Comparison of ENCODE assay signal across 22 cellular contexts in genomic region chr21:37223804-37224345, GRCh38. TPM values are rescaled to one million over a fixed set of nuclear protein-coding genes. Genes with fewer than 3 reads are reported as not detected.
DNase-seq lines count a peak whose midpoint lies in the region; ATAC-seq, FAIRE-seq and TF ChIP-seq lines count a peak whose summit lies in the region.
"Had no signal": no experiment of that assay in that cellular context is flagged by ENCODE, and none has a peak within 500 bp of the region (broad histone marks: within the 10 kb centered on the region; RNA-seq: fewer than 3 reads in every experiment).

No MANE protein-coding gene starts in this region.

- no peak for FAIRE-seq in HepG2 (lab: Jason Lieb, UNC)
- FAIRE-seq: HTR-8/SVneo, TTC549 had no signal

- H3K4me3 ChIP-seq in HepG2 (replicated peaks in 1 of 3; ENCODE audit: insufficient read depth in 1 of 3, low read depth in 2 of 3, low read length in 3 of 3) = no peak overlapping the region
- H3K4me3 ChIP-seq in right lobe of liver = no peak overlapping the region
- H3K4me3 ChIP-seq in PC-9 = no peak overlapping the region
- no peak overlapping the region for H3K4me3 ChIP-seq in mammary epithelial cell (replicated peaks in 1 of 3; ENCODE audit: insufficient read depth in 1 of 3, low read depth in 2 of 3, low read length in 3 of 3)
- H3K4me3 ChIP-seq in testis = no peak overlapping the region
- no peak overlapping the region for H3K4me3 ChIP-seq in osteoblast (ENCODE audit: insufficient read depth, low read length)
- H3K4me3 ChIP-seq: body of pancreas, left lung, smooth muscle cell had no signal

- TF ChIP-seq RAD21 in HepG2 (CRISPR knock-in tag; IDR thresholded peaks at IDR 0.05) = no peak

- WGBS in HepG2 (ENCODE audit: low lambda C conversion rate) = 94% methylated on average over 2 of the region's 2 CpGs
- WGBS in right lobe of liver (ENCODE audit: insufficient coverage, low coverage, low lambda C conversion rate, missing lambda C conversion rate) = no CpG with 5 or more reads among the region's 2 CpGs
- WGBS in mammary epithelial cell (ENCODE audit: low coverage, missing lambda C conversion rate) = 96% methylated on average over 2 of the region's 2 CpGs
- 89 to 93% methylated on average over 2 of the region's 2 CpGs for WGBS in testis, 2 donors

- H3K4me1 ChIP-seq in HepG2 (ENCODE audit: insufficient read depth, low read length) = peaks cover 21% of the 10 kb centered on the region
- H3K4me1 ChIP-seq in right lobe of liver = no peaks in the 10 kb centered on the region
- H3K4me1 ChIP-seq in PC-9 (replicated peaks; ENCODE audit: insufficient read depth) = no peaks in the 10 kb centered on the region
- peaks cover 6% of the 10 kb centered on the region for H3K4me1 ChIP-seq in mammary epithelial cell (ENCODE audit: insufficient read depth, low read length)
- peaks cover 4% of the 10 kb centered on the region for H3K4me1 ChIP-seq in testis
- H3K4me1 ChIP-seq in osteoblast (ENCODE audit: insufficient read depth, low read length) = peaks cover 13% of the 10 kb centered on the region

- H3K9me2 ChIP-seq in PC-9 (ENCODE audit: insufficient read depth) = no peaks in the 10 kb centered on the region

- dilution Hi-C loops in mammary epithelial cell (cut with HindIII; ENCODE audit: low sequenced_read_pairs) = no loop called here

- no peak for TF ChIP-seq EP300 in HepG2 (IDR thresholded peaks at IDR 0.05; ENCODE audit: low read depth in 2 of 2, low read length in 2 of 2)
- no peak for TF ChIP-seq EP300 in HepG2 (CRISPR knock-in tag; IDR thresholded peaks at IDR 0.05; ENCODE audit: borderline replicate concordance)

- H3K79me2 ChIP-seq in HepG2 (ENCODE audit: insufficient read depth, low read length) (peaks cover 33% of the 10 kb centered on the region), PC-9 (ENCODE audit: low read depth) (no peaks in the 10 kb centered on the region), mammary epithelial cell (ENCODE audit: insufficient read depth, low read length) (no peaks in the 10 kb centered on the region), osteoblast (ENCODE audit: insufficient read depth, low read length) (peaks cover 2% of the 10 kb centered on the region)

- CTCF ChIA-PET in HepG2 (lab: Yijun Ruan, JAX; ENCODE audit: low intra/inter-chr PET ratio, low total read pairs) (no interaction called here), PC-9 (lab: Charles Lee) (no interaction called here), mammary epithelial cell (lab: Charles Lee; ENCODE audit: low non-redundant PET) (no interaction called here)

- no peak overlapping the region for H2AFZ ChIP-seq in HepG2 (ENCODE audit: low read length)
- no peak overlapping the region for H2AFZ ChIP-seq in PC-9
- no peak overlapping the region for H2AFZ ChIP-seq in mammary epithelial cell (ENCODE audit: low read depth, low read length)
- no peak overlapping the region for H2AFZ ChIP-seq in osteoblast (ENCODE audit: low read length)

- H3F3A ChIP-seq in PC-9 (ENCODE audit: insufficient read depth, low read depth) = no peaks in the 10 kb centered on the region

- H3K27ac ChIP-seq in HepG2 (ENCODE audit: extremely low read length, insufficient read depth, low read length) = no peak overlapping the region
- no peak overlapping the region for H3K27ac ChIP-seq in right lobe of liver
- no peak overlapping the region for H3K27ac ChIP-seq in PC-9
- H3K27ac ChIP-seq in mammary epithelial cell (ENCODE audit: insufficient read depth, low read depth, low read length) = no peak overlapping the region
- no peak overlapping the region for H3K27ac ChIP-seq in testis
- H3K27ac ChIP-seq in osteoblast (ENCODE audit: low read depth, low read length) = no peak overlapping the region
- H3K27ac ChIP-seq: body of pancreas, left lung had no signal

- ATAC-seq in HepG2 = no peak
- ATAC-seq in right lobe of liver = no peak
- no peak for ATAC-seq in HG03460 (IDR thresholded peaks at IDR 0.05; ENCODE audit: unreplicated experiment)
- ATAC-seq in GM18520 (IDR thresholded peaks at IDR 0.05; ENCODE audit: unreplicated experiment) = no peak
- ATAC-seq: activated CD4-positive, alpha-beta T cell treated with anti-CD3 and anti-CD28 coated beads for 36 hours; body of pancreas; left lung; Right ventricle myocardium inferior had no signal

- BruUV-seq in HepG2 (replicated peaks; lab: Mats Ljungman, UMichigan) = no TSS peak
- BruUV-seq in PC-9 (replicated peaks; lab: Mats Ljungman, UMichigan) = TSS peak; percentile 3
- TSS peak; percentile 54 for BruUV-seq in mammary epithelial cell (replicated peaks; lab: Mats Ljungman, UMichigan)

- POLR2A ChIA-PET in HepG2 (lab: Yijun Ruan, JAX) (no interaction called here), PC-9 (lab: Charles Lee; ENCODE audit: unreplicated experiment) (no interaction called here)

- TF ChIP-seq CTCF in HepG2 (CRISPR knock-in tag; IDR thresholded peaks at IDR 0.05) (no peak), right lobe of liver (IDR thresholded peaks at IDR 0.05) (no peak), PC-9 (conservative IDR thresholded peaks at IDR 0.05) (no peak), mammary epithelial cell (conservative IDR thresholded peaks at IDR 0.05 in 1 of 2, IDR thresholded peaks at IDR 0.05 in 1 of 2; ENCODE audit: extremely low read depth in 1 of 2, insufficient read depth in 1 of 2, low read depth in 1 of 2, low read length in 2 of 2) (no peak), testis (IDR thresholded peaks at IDR 0.05) (no peak), osteoblast (IDR thresholded peaks at IDR 0.05; ENCODE audit: extremely low read depth, low read depth, low read length) (no peak)

- H3K27me3 ChIP-seq in HepG2 (ENCODE audit: control insufficient read depth in 1 of 2, insufficient read depth in 2 of 2, low read length in 2 of 2) (no peaks in the 10 kb centered on the region), right lobe of liver (no peaks in the 10 kb centered on the region), PC-9 (ENCODE audit: insufficient read depth, low read depth) (no peaks in the 10 kb centered on the region), mammary epithelial cell (ENCODE audit: insufficient read depth, low read length) (no peaks in the 10 kb centered on the region), testis (no peaks in the 10 kb centered on the region), osteoblast (ENCODE audit: insufficient read depth, low read length) (no peaks in the 10 kb centered on the region)
- H3K27me3 ChIP-seq: body of pancreas, left lung had no signal

- H3K4me2 ChIP-seq in HepG2 (ENCODE audit: low read depth, low read length) = no peak overlapping the region
- H3K4me2 ChIP-seq in PC-9 = no peak overlapping the region
- no peak overlapping the region for H3K4me2 ChIP-seq in mammary epithelial cell (ENCODE audit: insufficient read depth, low read depth, low read length)
- H3K4me2 ChIP-seq in osteoblast (ENCODE audit: insufficient read depth, low read length) = no peak overlapping the region
- H3K4me2 ChIP-seq: smooth muscle cell had no signal

- intact Hi-C loops in HepG2 (cut with micrococcal nuclease; ENCODE audit: unreplicated experiment) = loop anchor here (5.0 kb wide), 1 partner anchor 143 kb away; the partner anchor contains the start of gene DYRK1A
- intact Hi-C loops in right lobe of liver (cut with DNase I) = no loop called here
- intact Hi-C loops in PC-9 (cut with micrococcal nuclease; ENCODE audit: unreplicated experiment) = no loop called here
- intact Hi-C loops in mammary epithelial cell (cut with micrococcal nuclease) = no loop called here
- intact Hi-C loops in testis (cut with DNase I; ENCODE audit: low total_unique reads) = no loop called here

- no peak for DNase-seq in HepG2 (ENCODE audit: low spot score)
- no peak for DNase-seq in right lobe of liver
- no peak for DNase-seq in PC-9
- no peak for DNase-seq in mammary epithelial cell
- DNase-seq in testis = peak; percentile 10
- DNase-seq in osteoblast (ENCODE audit: insufficient read length, low spot score, missing footprints) = no peak
- DNase-seq: activated CD4-positive, alpha-beta T cell treated with anti-CD3 and anti-CD28 coated beads for 36 hours; body of pancreas; COR-L47; glutamatergic neuron; H7; left lung; NCI-H1105 treated with DMSO at 0.1 percent for 48 hours; NCI-H524 treated with DMSO at 0.1 percent for 48 hours; stimulated activated CD4-positive, alpha-beta T cell treated with anti-CD3 and anti-CD28 coated beads, Interleukin-2, amount 100 ng/mL, for 48 hours; stimulated activated naive CD4-positive, alpha-beta T cell treated with Interleukin-2 at 50 U/mL for 16 hours had no signal

- H3K9ac ChIP-seq in HepG2 (ENCODE audit: insufficient read depth, low read depth, low read length) (no peak overlapping the region), mammary epithelial cell (ENCODE audit: insufficient read depth, low read length) (no peak overlapping the region)

- no peaks in the 10 kb centered on the region for H3K9me3 ChIP-seq in HepG2 (ENCODE audit: low read length)
- no peaks in the 10 kb centered on the region for H3K9me3 ChIP-seq in right lobe of liver
- H3K9me3 ChIP-seq in PC-9 (ENCODE audit: insufficient read depth, low read depth) = no peaks in the 10 kb centered on the region
- no peaks in the 10 kb centered on the region for H3K9me3 ChIP-seq in mammary epithelial cell (replicated peaks; ENCODE audit: insufficient read depth, low read length)
- H3K9me3 ChIP-seq in testis = no peaks in the 10 kb centered on the region
- no peaks in the 10 kb centered on the region for H3K9me3 ChIP-seq in osteoblast (ENCODE audit: low read depth, low read length)
- H3K9me3 ChIP-seq: body of pancreas, left lung had no signal

- in situ Hi-C loops in HepG2 (cut with HindIII; ENCODE audit: extremely low pct_ligation_motif_present, low pct_unique_long_range_greater_than_20kb) (no loop called here), mammary epithelial cell (cut with MboI; ENCODE audit: low sequenced_read_pairs in 2 of 2) (no loop called here)

- H3K36me3 ChIP-seq in HepG2 (replicated peaks in 1 of 2; ENCODE audit: control insufficient read depth in 1 of 2, insufficient read depth in 2 of 2, low read length in 2 of 2) (peaks cover 11 to 46% of the 10 kb centered on the region in 2 experiments; a peak in 4 of 5 replicates), right lobe of liver (peaks cover 5 to 41% (median 12%) of the 10 kb centered on the region in 4 donors), PC-9 (ENCODE audit: low read depth) (no peaks in the 10 kb centered on the region), mammary epithelial cell (ENCODE audit: insufficient read depth, low read length) (peaks cover 7% of the 10 kb centered on the region), testis (ENCODE audit: low read depth, missing control alignments) (no peaks in the 10 kb centered on the region), osteoblast (ENCODE audit: insufficient read depth, low read length) (peaks cover 57% of the 10 kb centered on the region)

- H4K20me1 ChIP-seq in HepG2 (ENCODE audit: insufficient read depth, low read length) = no peaks in the 10 kb centered on the region
- H4K20me1 ChIP-seq in PC-9 (ENCODE audit: insufficient read depth) = no peaks in the 10 kb centered on the region
- H4K20me1 ChIP-seq in mammary epithelial cell (ENCODE audit: insufficient read depth, low read length) = no peaks in the 10 kb centered on the region
- H4K20me1 ChIP-seq in osteoblast (ENCODE audit: insufficient read depth, low read length) = no peaks in the 10 kb centered on the region

- TF ChIP-seq POLR2A in HepG2 (IDR thresholded peaks at IDR 0.05; ENCODE audit: insufficient read depth in 1 of 2, low read depth in 2 of 2, low read length in 2 of 2) (no peak), right lobe of liver (IDR thresholded peaks at IDR 0.05) (no peak), testis (IDR thresholded peaks at IDR 0.05) (no peak)

RNA-seq across cellular contexts. Expression of gene VPS26C, which starts 43.3 kb away (rescaled TPM):
- 39.7 and 54.6 TPM in 2 replicates for total RNA-seq in HepG2 (2016; rRNA removed; fragmentation: Illumina TruSeq; extraction: Trizol)
- 13.7 and 15.5 TPM in 2 replicates for total RNA-seq in HepG2 (2016; cell fraction: cytosol; rRNA removed; fragmentation: Illumina TruSeq; extraction: Trizol; ENCODE audit: low read depth)
- total RNA-seq in HepG2 (2016; cell fraction: insoluble cytoplasmic fraction; rRNA removed; fragmentation: Illumina TruSeq; extraction: Trizol) = 42.0 and 53.2 TPM in 2 replicates
- total RNA-seq in HepG2 (2016; cell fraction: membrane; rRNA removed; fragmentation: Illumina TruSeq; extraction: Trizol) = 29.4 and 31.5 TPM in 2 replicates
- 24.9 and 25.4 TPM in 2 replicates for total RNA-seq in HepG2 (2016; cell fraction: nucleus; rRNA removed; fragmentation: Illumina TruSeq; extraction: Trizol)
- 30.3 and 33.0 TPM in 2 replicates for polyA plus RNA-seq in HepG2 (2011; rRNA removed)
- polyA plus RNA-seq in HepG2 (2011; cell fraction: cytosol; rRNA removed) = 29.6 and 33.2 TPM in 2 replicates
- 22.0 and 27.5 TPM in 2 replicates for polyA plus RNA-seq in HepG2 (2011; cell fraction: nucleus; rRNA removed)
- polyA plus RNA-seq in HepG2 (2012) = 26.9 and 29.8 TPM in 2 replicates
- 13.6 and 14.5 TPM in 2 replicates for polyA plus RNA-seq in HepG2 (2016; cell fraction: cytosol; fragmentation: Illumina TruSeq; extraction: Trizol; ENCODE audit: low read depth)
- 50.1 and 51.4 TPM in 2 replicates for polyA plus RNA-seq in HepG2 (2016; cell fraction: insoluble cytoplasmic fraction; fragmentation: Illumina TruSeq; extraction: Trizol; ENCODE audit: low read depth)
- 23.9 and 24.7 TPM in 2 replicates for polyA plus RNA-seq in HepG2 (2016; cell fraction: membrane; fragmentation: Illumina TruSeq; extraction: Trizol; ENCODE audit: low read depth)
- polyA plus RNA-seq in HepG2 (2016; cell fraction: nucleus; fragmentation: Illumina TruSeq; extraction: Trizol; ENCODE audit: insufficient read depth, low read depth) = 25.4 and 29.7 TPM in 2 replicates
- polyA minus RNA-seq in HepG2 (2011; rRNA and poly(A)+ RNA removed; ENCODE audit: low replicate concordance) = 23.9 and 31.1 TPM in 2 replicates
- polyA minus RNA-seq in HepG2 (2011; cell fraction: cytosol; rRNA and poly(A)+ RNA removed) = 21.5 and 24.4 TPM in 2 replicates
- 38.5 and 44.3 TPM in 2 replicates for polyA minus RNA-seq in HepG2 (2011; cell fraction: nucleus; rRNA and poly(A)+ RNA removed)
- total RNA-seq in right lobe of liver = 10 to 100 TPM; 27.4 to 52.3 (median 31.3) TPM
- 32.2 and 46.2 TPM in 2 replicates for total RNA-seq in PC-9 (2021)
- total RNA-seq in mammary epithelial cell = 10 to 100 TPM; 46.2 to 54.8 TPM
- 32.2 TPM for polyA plus RNA-seq in mammary epithelial cell
- 54.2 TPM for polyA minus RNA-seq in mammary epithelial cell
- 10 to 100 TPM; 46.5 to 48.1 TPM for total RNA-seq in testis
- polyA plus RNA-seq in testis (ENCODE audit: insufficient read depth, low read depth, low replicate concordance) = 25.3 TPM
- 91.6 and 91.9 TPM in 2 replicates for total RNA-seq in osteoblast
